7 cellular contexts compared by ENCODE assay signal in the genomic region with DNA sequence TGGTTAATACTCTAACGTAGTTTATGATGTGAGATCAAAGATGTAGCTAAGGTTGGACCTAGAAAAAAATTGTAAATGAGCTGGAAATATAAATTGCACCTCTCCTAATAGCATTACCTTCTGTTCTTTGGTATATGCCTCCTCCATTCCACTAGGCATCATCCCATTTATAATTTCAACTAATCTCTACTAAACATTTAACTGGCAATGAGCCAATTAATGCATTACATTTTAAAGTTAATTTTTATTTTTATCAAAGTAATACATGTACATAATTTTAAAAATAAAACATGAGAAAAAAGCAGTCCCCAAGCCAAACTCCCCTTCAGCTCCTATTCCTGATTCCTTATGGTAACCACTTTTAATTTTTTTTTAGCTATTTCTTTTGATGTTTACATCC.
"Had no signal": no experiment of that assay in that cellular context is flagged by ENCODE, and none has a peak within 500 bp of the region (broad histone marks: within the 10 kb centered on the region; RNA-seq: fewer than 3 reads in every experiment).

No MANE protein-coding gene starts in this region.

- H3K27ac ChIP-seq: GM23248, HL-60 had no signal

- FAIRE-seq: H1, HepG2 had no signal

- ATAC-seq: HepG2 had no signal

- H3K4me3 ChIP-seq: GM23248 had no signal

- H3K9ac ChIP-seq: GM23248 had no signal

- DNase-seq: H9, HCEC 1CT, KG1 had no signal
